2 cellular contexts compared by ENCODE assay signal in the genomic region with DNA sequence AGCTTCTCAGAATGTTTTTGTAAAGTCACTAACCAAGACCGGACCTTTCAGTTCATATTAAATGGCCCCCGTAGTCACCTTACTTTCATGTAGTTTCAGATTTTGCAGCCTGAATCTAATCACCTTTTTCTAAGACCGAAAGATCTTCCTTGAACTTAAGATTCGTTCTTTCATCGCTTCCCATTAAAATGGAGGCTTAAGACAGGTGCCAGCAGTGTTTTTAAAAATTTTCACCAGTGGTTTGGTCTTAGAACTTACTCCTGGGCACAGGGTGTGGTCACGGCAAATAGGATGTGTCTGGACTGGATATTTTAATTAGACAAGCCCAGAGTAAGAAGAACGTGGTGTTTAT.
TF ChIP-seq lines count a peak whose summit lies in the region.

No MANE protein-coding gene starts in this region.

TF ChIP-seq in A549, 52 proteins besides CTCF, POLR2A, EP300 and RAD21:
- TF ChIP-seq, protein P1, sequence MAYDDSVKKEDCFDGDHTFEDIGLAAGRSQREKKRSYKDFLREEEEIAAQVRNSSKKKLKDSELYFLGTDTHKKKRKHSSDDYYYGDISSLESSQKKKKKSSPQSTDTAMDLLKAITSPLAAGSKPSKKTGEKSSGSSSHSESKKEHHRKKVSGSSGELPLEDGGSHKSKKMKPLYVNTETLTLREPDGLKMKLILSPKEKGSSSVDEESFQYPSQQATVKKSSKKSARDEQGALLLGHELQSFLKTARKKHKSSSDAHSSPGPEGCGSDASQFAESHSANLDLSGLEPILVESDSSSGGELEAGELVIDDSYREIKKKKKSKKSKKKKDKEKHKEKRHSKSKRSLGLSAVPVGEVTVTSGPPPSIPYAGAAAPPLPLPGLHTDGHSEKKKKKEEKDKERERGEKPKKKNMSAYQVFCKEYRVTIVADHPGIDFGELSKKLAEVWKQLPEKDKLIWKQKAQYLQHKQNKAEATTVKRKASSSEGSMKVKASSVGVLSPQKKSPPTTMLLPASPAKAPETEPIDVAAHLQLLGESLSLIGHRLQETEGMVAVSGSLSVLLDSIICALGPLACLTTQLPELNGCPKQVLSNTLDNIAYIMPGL (CRISPR knock-in tag; IDR thresholded peaks at IDR 0.05; ENCODE audit: borderline replicate concordance) = peak; percentile 37; the same call in 1 of the 2 replicates
- TF ChIP-seq HOXB13 (CRISPR knock-in tag; IDR thresholded peaks at IDR 0.05; ENCODE audit: low read depth) (no peak), HOXA7 (CRISPR knock-in tag; IDR thresholded peaks at IDR 0.05) (peak; percentile 46; the same call in 1 of the 2 replicates)

TF ChIP-seq in K562, 482 proteins besides CTCF, POLR2A, EP300 and RAD21:
- no peak for TF ChIP-seq NR2F6 (CRISPR knock-in tag; IDR thresholded peaks at IDR 0.05)
- TF ChIP-seq ZBTB8A (IDR thresholded peaks at IDR 0.05; ENCODE audit: partially characterized antibody) = peak; percentile 40
- 0 out of 2 replicates have a peak, but pooled peaks have one; percentile 0 for TF ChIP-seq MAFF (IDR thresholded peaks at IDR 0.05; ENCODE audit: low read length)
- TF ChIP-seq HNRNPH1 (optimal IDR thresholded peaks at IDR 0.05; ENCODE audit: low read depth, low read length) = peak; percentile 29
- TF ChIP-seq, protein P2, sequence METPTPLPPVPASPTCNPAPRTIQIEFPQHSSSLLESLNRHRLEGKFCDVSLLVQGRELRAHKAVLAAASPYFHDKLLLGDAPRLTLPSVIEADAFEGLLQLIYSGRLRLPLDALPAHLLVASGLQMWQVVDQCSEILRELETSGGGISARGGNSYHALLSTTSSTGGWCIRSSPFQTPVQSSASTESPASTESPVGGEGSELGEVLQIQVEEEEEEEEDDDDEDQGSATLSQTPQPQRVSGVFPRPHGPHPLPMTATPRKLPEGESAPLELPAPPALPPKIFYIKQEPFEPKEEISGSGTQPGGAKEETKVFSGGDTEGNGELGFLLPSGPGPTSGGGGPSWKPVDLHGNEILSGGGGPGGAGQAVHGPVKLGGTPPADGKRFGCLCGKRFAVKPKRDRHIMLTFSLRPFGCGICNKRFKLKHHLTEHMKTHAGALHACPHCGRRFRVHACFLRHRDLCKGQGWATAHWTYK (CRISPR knock-in tag; IDR thresholded peaks at IDR 0.05) = 0 out of 2 replicates have a peak, but pooled peaks have one; percentile 33
- 0 out of 2 replicates have a peak, but pooled peaks have one; percentile 4 for TF ChIP-seq BRD4 (IDR thresholded peaks at IDR 0.05)
- peak; percentile 85 for TF ChIP-seq CHD1 (IDR thresholded peaks at IDR 0.05; ENCODE audit: low read length)
- peak; percentile 18 for TF ChIP-seq U2AF1 (optimal IDR thresholded peaks at IDR 0.05; ENCODE audit: low read depth, low read length)
- peak; percentile 72 for TF ChIP-seq ZC3H4 (CRISPR knock-in tag; IDR thresholded peaks at IDR 0.05; ENCODE audit: borderline replicate concordance)
- TF ChIP-seq SETDB1 (IDR thresholded peaks at IDR 0.05; ENCODE audit: low read length) = no peak
- TF ChIP-seq, protein P3, sequence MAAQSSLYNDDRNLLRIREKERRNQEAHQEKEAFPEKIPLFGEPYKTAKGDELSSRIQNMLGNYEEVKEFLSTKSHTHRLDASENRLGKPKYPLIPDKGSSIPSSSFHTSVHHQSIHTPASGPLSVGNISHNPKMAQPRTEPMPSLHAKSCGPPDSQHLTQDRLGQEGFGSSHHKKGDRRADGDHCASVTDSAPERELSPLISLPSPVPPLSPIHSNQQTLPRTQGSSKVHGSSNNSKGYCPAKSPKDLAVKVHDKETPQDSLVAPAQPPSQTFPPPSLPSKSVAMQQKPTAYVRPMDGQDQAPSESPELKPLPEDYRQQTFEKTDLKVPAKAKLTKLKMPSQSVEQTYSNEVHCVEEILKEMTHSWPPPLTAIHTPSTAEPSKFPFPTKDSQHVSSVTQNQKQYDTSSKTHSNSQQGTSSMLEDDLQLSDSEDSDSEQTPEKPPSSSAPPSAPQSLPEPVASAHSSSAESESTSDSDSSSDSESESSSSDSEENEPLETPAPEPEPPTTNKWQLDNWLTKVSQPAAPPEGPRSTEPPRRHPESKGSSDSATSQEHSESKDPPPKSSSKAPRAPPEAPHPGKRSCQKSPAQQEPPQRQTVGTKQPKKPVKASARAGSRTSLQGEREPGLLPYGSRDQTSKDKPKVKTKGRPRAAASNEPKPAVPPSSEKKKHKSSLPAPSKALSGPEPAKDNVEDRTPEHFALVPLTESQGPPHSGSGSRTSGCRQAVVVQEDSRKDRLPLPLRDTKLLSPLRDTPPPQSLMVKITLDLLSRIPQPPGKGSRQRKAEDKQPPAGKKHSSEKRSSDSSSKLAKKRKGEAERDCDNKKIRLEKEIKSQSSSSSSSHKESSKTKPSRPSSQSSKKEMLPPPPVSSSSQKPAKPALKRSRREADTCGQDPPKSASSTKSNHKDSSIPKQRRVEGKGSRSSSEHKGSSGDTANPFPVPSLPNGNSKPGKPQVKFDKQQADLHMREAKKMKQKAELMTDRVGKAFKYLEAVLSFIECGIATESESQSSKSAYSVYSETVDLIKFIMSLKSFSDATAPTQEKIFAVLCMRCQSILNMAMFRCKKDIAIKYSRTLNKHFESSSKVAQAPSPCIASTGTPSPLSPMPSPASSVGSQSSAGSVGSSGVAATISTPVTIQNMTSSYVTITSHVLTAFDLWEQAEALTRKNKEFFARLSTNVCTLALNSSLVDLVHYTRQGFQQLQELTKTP (IDR thresholded peaks at IDR 0.05; ENCODE audit: low read depth in 1 of 2, partially characterized antibody in 2 of 2) = no peak
- TF ChIP-seq, protein P4, sequence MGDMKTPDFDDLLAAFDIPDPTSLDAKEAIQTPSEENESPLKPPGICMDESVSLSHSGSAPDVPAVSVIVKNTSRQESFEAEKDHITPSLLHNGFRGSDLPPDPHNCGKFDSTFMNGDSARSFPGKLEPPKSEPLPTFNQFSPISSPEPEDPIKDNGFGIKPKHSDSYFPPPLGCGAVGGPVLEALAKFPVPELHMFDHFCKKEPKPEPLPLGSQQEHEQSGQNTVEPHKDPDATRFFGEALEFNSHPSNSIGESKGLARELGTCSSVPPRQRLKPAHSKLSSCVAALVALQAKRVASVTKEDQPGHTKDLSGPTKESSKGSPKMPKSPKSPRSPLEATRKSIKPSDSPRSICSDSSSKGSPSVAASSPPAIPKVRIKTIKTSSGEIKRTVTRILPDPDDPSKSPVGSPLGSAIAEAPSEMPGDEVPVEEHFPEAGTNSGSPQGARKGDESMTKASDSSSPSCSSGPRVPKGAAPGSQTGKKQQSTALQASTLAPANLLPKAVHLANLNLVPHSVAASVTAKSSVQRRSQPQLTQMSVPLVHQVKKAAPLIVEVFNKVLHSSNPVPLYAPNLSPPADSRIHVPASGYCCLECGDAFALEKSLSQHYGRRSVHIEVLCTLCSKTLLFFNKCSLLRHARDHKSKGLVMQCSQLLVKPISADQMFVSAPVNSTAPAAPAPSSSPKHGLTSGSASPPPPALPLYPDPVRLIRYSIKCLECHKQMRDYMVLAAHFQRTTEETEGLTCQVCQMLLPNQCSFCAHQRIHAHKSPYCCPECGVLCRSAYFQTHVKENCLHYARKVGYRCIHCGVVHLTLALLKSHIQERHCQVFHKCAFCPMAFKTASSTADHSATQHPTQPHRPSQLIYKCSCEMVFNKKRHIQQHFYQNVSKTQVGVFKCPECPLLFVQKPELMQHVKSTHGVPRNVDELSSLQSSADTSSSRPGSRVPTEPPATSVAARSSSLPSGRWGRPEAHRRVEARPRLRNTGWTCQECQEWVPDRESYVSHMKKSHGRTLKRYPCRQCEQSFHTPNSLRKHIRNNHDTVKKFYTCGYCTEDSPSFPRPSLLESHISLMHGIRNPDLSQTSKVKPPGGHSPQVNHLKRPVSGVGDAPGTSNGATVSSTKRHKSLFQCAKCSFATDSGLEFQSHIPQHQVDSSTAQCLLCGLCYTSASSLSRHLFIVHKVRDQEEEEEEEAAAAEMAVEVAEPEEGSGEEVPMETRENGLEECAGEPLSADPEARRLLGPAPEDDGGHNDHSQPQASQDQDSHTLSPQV (IDR thresholded peaks at IDR 0.05) = 0 out of 2 replicates have a peak, but pooled peaks have one; percentile 22
- peak; percentile 45 for TF ChIP-seq CCNT2 (IDR thresholded peaks at IDR 0.05; ENCODE audit: borderline replicate concordance, extremely low read depth, insufficient read length, low read depth, low read length)
- TF ChIP-seq ETV6 (IDR thresholded peaks at IDR 0.05; ENCODE audit: borderline replicate concordance in 1 of 2, low read depth in 2 of 2, low read length in 1 of 2) = 0 out of 4 replicates have a peak, but pooled peaks of 1 of the 2 experiments have one; percentile 14
- TF ChIP-seq ETV6 (CRISPR knock-in tag; IDR thresholded peaks at IDR 0.05; ENCODE audit: borderline replicate concordance) = no peak
- no peak for TF ChIP-seq SP1 (CRISPR knock-in tag; IDR thresholded peaks at IDR 0.05)
- 0 out of 2 replicates have a peak, but pooled peaks have one; percentile 30 for TF ChIP-seq THRAP3 (IDR thresholded peaks at IDR 0.05; ENCODE audit: borderline replicate concordance)
- TF ChIP-seq FUS (optimal IDR thresholded peaks at IDR 0.05; ENCODE audit: low read depth, low read length) = peak; percentile 10
- 0 out of 2 replicates have a peak, but pooled peaks have one; percentile 3 for TF ChIP-seq LCOR (CRISPR knock-in tag; IDR thresholded peaks at IDR 0.05)
- TF ChIP-seq MYNN (IDR thresholded peaks at IDR 0.05) = no peak
- TF ChIP-seq MYNN (CRISPR knock-in tag; IDR thresholded peaks at IDR 0.05) = no peak
- TF ChIP-seq SMC3 (conservative IDR thresholded peaks at IDR 0.05; ENCODE audit: insufficient read depth, low read depth, low read length) = 0 out of 2 replicates have a peak, but pooled peaks have one; percentile 1
- TF ChIP-seq ESRRA (IDR thresholded peaks at IDR 0.05; ENCODE audit: borderline replicate concordance, low read depth) = no peak
- TF ChIP-seq, protein P5, sequence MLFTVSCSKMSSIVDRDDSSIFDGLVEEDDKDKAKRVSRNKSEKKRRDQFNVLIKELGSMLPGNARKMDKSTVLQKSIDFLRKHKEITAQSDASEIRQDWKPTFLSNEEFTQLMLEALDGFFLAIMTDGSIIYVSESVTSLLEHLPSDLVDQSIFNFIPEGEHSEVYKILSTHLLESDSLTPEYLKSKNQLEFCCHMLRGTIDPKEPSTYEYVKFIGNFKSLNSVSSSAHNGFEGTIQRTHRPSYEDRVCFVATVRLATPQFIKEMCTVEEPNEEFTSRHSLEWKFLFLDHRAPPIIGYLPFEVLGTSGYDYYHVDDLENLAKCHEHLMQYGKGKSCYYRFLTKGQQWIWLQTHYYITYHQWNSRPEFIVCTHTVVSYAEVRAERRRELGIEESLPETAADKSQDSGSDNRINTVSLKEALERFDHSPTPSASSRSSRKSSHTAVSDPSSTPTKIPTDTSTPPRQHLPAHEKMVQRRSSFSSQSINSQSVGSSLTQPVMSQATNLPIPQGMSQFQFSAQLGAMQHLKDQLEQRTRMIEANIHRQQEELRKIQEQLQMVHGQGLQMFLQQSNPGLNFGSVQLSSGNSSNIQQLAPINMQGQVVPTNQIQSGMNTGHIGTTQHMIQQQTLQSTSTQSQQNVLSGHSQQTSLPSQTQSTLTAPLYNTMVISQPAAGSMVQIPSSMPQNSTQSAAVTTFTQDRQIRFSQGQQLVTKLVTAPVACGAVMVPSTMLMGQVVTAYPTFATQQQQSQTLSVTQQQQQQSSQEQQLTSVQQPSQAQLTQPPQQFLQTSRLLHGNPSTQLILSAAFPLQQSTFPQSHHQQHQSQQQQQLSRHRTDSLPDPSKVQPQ (CRISPR knock-in tag; IDR thresholded peaks at IDR 0.05; ENCODE audit: borderline replicate concordance) = no peak
- TF ChIP-seq NONO (IDR thresholded peaks at IDR 0.05; ENCODE audit: low read depth in 2 of 2, low read length in 1 of 2) = peak; percentile 2 to 55; a peak in 1 of 4 replicates
- 0 out of 4 replicates have a peak, but pooled peaks of 1 of the 2 experiments have one; percentile 40 for TF ChIP-seq SIN3A (IDR thresholded peaks at IDR 0.05; ENCODE audit: borderline replicate concordance in 2 of 2, control insufficient read depth in 1 of 2, low read depth in 2 of 2, low read length in 2 of 2)
